ENCODE assay signal across 7 cellular contexts in the genomic region with DNA sequence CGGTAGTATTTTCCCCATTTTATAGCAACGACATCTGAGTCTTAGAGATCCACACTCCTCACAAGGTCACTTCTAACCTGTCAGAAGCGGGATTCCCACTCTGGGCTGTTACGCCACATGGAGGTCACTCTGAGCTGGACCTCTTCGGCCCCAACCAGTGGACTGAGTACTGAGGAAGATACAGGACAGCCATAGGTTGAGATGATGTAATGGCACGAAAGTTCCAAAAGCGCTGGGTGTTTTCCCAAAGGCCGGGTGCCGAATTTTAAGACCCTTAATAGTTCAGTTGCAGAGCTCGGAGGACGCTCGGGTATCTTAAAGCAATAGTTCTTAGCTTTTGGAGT. TPM values are rescaled to one million over a fixed set of nuclear protein-coding genes. Genes with fewer than 3 reads are reported as not detected.
DNase-seq lines count a peak whose midpoint lies in the region; ATAC-seq and TF ChIP-seq lines count a peak whose summit lies in the region.

No MANE protein-coding gene starts in this region.

- peak overlapping the region; percentile 96 to 100 (median 97) for H3K4me3 ChIP-seq in right lobe of liver
- peak overlapping the region; percentile 82 to 99 (median 96) for H3K4me3 ChIP-seq in tibial nerve

- TF ChIP-seq CTCF in right lobe of liver (IDR thresholded peaks at IDR 0.05): no peak
- no peak for TF ChIP-seq CTCF in tibial nerve (IDR thresholded peaks at IDR 0.05)

- H3K27me3 ChIP-seq in right lobe of liver (no peaks in the 10 kb centered on the region), tibial nerve (no peaks in the 10 kb centered on the region)

- TF ChIP-seq POLR2A in right lobe of liver (IDR thresholded peaks at IDR 0.05) (no peak), tibial nerve (IDR thresholded peaks at IDR 0.05) (no peak)

- 4% methylated on average over 10 of the region's 12 CpGs for WGBS in right lobe of liver (ENCODE audit: insufficient coverage, low coverage, low lambda C conversion rate, missing lambda C conversion rate)
- WGBS in tibial nerve, 2 donors: 6 to 15% methylated on average over 11 to 12 of the region's 12 CpGs

- peaks cover 0 to 14% (median 6%) of the 10 kb centered on the region in 4 donors for H3K4me1 ChIP-seq in right lobe of liver
- H3K4me1 ChIP-seq in tibial nerve: peaks cover 0 to 29% (median 14%) of the 10 kb centered on the region in 4 donors

- H3K9me3 ChIP-seq in right lobe of liver (no peaks in the 10 kb centered on the region), tibial nerve (no peaks in the 10 kb centered on the region)

- H3K36me3 ChIP-seq in right lobe of liver (peaks cover 9 to 37% (median 17%) of the 10 kb centered on the region in 4 donors), tibial nerve (peaks cover 0 to 27% (median 19%) of the 10 kb centered on the region in 3 donors)

- ATAC-seq in GM19395 (IDR thresholded peaks at IDR 0.05; ENCODE audit: unreplicated experiment) (peak; percentile 0), right lobe of liver (peak; percentile 25 to 42 (median 28))

- no peak for TF ChIP-seq EP300 in tibial nerve (IDR thresholded peaks at IDR 0.05)

- H3K27ac ChIP-seq in right lobe of liver: peak overlapping the region; percentile 94 to 98 (median 97)
- H3K27ac ChIP-seq in tibial nerve: peak overlapping the region; percentile 92 to 99 (median 96)

- intact Hi-C loops in right lobe of liver (cut with DNase I): no loop called here

- DNase-seq in NCI-H146 treated with DMSO at 0.1 percent for 48 hours (lab: John Stamatoyannopoulos, UW; ENCODE audit: unreplicated experiment) (peak; percentile 20), cerebellar cortex (ENCODE audit: low spot score) (peak; percentile 14), right lobe of liver (peak; percentile 23 to 54 (median 53)), tibial nerve (ENCODE audit: low spot score in 2 of 2) (peak in 1 of 2 donors; percentile 5), NOMO-1 treated with DMSO at 0.1 percent for 48 hours (lab: John Stamatoyannopoulos, UW; ENCODE audit: unreplicated experiment) (no peak), NCI-H187 treated with DMSO at 0.1 percent for 48 hours (lab: John Stamatoyannopoulos, UW) (no peak)

RNA-seq across cellular contexts. Expression of a gene that starts 0.7 kb away (rescaled TPM):
- total RNA-seq in right lobe of liver (100 to 1,000 TPM; 133 to 231 (median 166) TPM), tibial nerve (100 to 1,000 TPM in 2 of 4 donors, 10 to 100 TPM in 2; 77.3 to 150 (median 105) TPM)

RNA-seq across cellular contexts. Expression of a gene that starts 33.6 kb away (rescaled TPM):
- total RNA-seq in right lobe of liver: not detected
- total RNA-seq in tibial nerve: not detected

RNA-seq across cellular contexts. Expression of a gene that starts 54.3 kb away (rescaled TPM):
- total RNA-seq in right lobe of liver (under 1 TPM in 5 of 6 experiments, not detected in 1; 0.09 to 0.42 (median 0.19) TPM), tibial nerve (1 to 10 TPM in 1 of 4 donors, under 1 TPM in 2, not detected in 1; 0.30 to 1.0 (median 0.44) TPM)

Comparison
In these comparisons a context has a peak if more than half of its experiments do, and no peak if none do; other contexts are left out.
1. DNase-seq: peak in NCI-H146 treated with DMSO at 0.1 percent for 48 hours (single experiment), cerebellar cortex (single experiment) and right lobe of liver (3 of 3); none in NOMO-1 treated with DMSO at 0.1 percent for 48 hours (single experiment) and NCI-H187 treated with DMSO at 0.1 percent for 48 hours (single experiment).